1 cellular context compared by ENCODE assay signal in genomic region chr17:35847633-35848373, GRCh38.
A peak's percentile ranks its signal among the peaks of the same experiment; 100 is the strongest.
TF ChIP-seq lines count a peak whose summit lies in the region.

No MANE protein-coding gene starts in this region.

TF ChIP-seq in HEK293, 187 proteins besides CTCF, POLR2A, EP300 and RAD21 (continued from another document):
- no peak for TF ChIP-seq ZNF16 (tag by site-specific recombination; IDR thresholded peaks at IDR 0.05; ENCODE audit: low read depth)
- peak; percentile 54; the same call in 1 of the 2 replicates for TF ChIP-seq PRDM1 (tag by site-specific recombination; IDR thresholded peaks at IDR 0.05)
- TF ChIP-seq ZBTB17 (tag by site-specific recombination; IDR thresholded peaks at IDR 0.05): 0 out of 2 replicates have a peak, but pooled peaks have one; percentile 23
TF ChIP-seq in HEK293: peak in this region for 3.
